9 cellular contexts compared by ENCODE assay signal in genomic region chr7:40551685-40552576, GRCh38.
DNase-seq lines count a peak whose midpoint lies in the region; ATAC-seq and TF ChIP-seq lines count a peak whose summit lies in the region.
"Had no signal": no experiment of that assay in that cellular context is flagged by ENCODE, and none has a peak within 500 bp of the region (broad histone marks: within the 10 kb centered on the region; RNA-seq: fewer than 3 reads in every experiment).

No MANE protein-coding gene starts in this region.

- H3K27ac ChIP-seq in thyroid gland, result no peak overlapping the region
- H3K27ac ChIP-seq: SJCRH30 had no signal

- no peak for TF ChIP-seq CTCF in glutamatergic neuron (IDR thresholded peaks at IDR 0.05; ENCODE audit: partially characterized antibody, unreplicated experiment)
- TF ChIP-seq CTCF in thyroid gland (IDR thresholded peaks at IDR 0.05), result no peak

- H3K36me3 Mint-ChIP-seq in glutamatergic neuron (ENCODE audit: unreplicated experiment), result no peaks in the 10 kb centered on the region
- no peaks in the 10 kb centered on the region for H3K36me3 Mint-ChIP-seq in effector memory CD8-positive, alpha-beta T cell (ENCODE audit: insufficient read depth)
- H3K36me3 Mint-ChIP-seq in activated CD4-positive, alpha-beta memory T cell treated with anti-CD3 and anti-CD28 coated beads, Interleukin-2, amount 10 ng/mL, durations not matched to agents 7 days and 5 days (ENCODE audit: low read depth), result no peaks in the 10 kb centered on the region

- peak; percentile 87 for DNase-seq in OCI-M1 (lab: John Stamatoyannopoulos, UW)
- peak; percentile 22 for DNase-seq in glutamatergic neuron
- no peak for DNase-seq in cerebellar cortex (ENCODE audit: low spot score)
- DNase-seq in effector memory CD8-positive, alpha-beta T cell, result no peak
- no peak for DNase-seq in activated CD4-positive, alpha-beta memory T cell treated with anti-CD3 and anti-CD28 coated beads, Interleukin-2, amount 10 ng/mL, durations not matched to agents 7 days and 5 days
- no peak for DNase-seq in thyroid gland

- H3K27ac Mint-ChIP-seq in glutamatergic neuron (ENCODE audit: unreplicated experiment), result peak overlapping the region; percentile 36
- no peak overlapping the region for H3K27ac Mint-ChIP-seq in effector memory CD8-positive, alpha-beta T cell
- no peak overlapping the region for H3K27ac Mint-ChIP-seq in activated CD4-positive, alpha-beta memory T cell treated with anti-CD3 and anti-CD28 coated beads, Interleukin-2, amount 10 ng/mL, durations not matched to agents 7 days and 5 days

- CTCF ChIA-PET in activated CD4-positive, alpha-beta memory T cell treated with anti-CD3 and anti-CD28 coated beads, Interleukin-2, amount 10 ng/mL, durations not matched to agents 7 days and 5 days (lab: Charles Lee), result no interaction called here

- ATAC-seq in GM18861 (IDR thresholded peaks at IDR 0.05; ENCODE audit: unreplicated experiment), result peak; percentile 81
- ATAC-seq in HG02759 (IDR thresholded peaks at IDR 0.05; ENCODE audit: unreplicated experiment), result peak; percentile 87
- no peak for ATAC-seq in effector memory CD8-positive, alpha-beta T cell (replicated peaks)

- H3K4me1 ChIP-seq in thyroid gland, result no peaks in the 10 kb centered on the region

- H3K27me3 Mint-ChIP-seq in glutamatergic neuron (ENCODE audit: unreplicated experiment), result no peaks in the 10 kb centered on the region
- H3K27me3 Mint-ChIP-seq in effector memory CD8-positive, alpha-beta T cell, result no peaks in the 10 kb centered on the region
- no peaks in the 10 kb centered on the region for H3K27me3 Mint-ChIP-seq in activated CD4-positive, alpha-beta memory T cell treated with anti-CD3 and anti-CD28 coated beads, Interleukin-2, amount 10 ng/mL, durations not matched to agents 7 days and 5 days

- POLR2A ChIA-PET in activated CD4-positive, alpha-beta memory T cell treated with anti-CD3 and anti-CD28 coated beads, Interleukin-2, amount 10 ng/mL, durations not matched to agents 7 days and 5 days (lab: Charles Lee), result no interaction called here

- no peaks in the 10 kb centered on the region for H3K36me3 ChIP-seq in thyroid gland
- H3K36me3 ChIP-seq: SJCRH30 had no signal

- H3K4me3 Mint-ChIP-seq in glutamatergic neuron (ENCODE audit: unreplicated experiment), result no peak overlapping the region
- H3K4me3 Mint-ChIP-seq in effector memory CD8-positive, alpha-beta T cell, result no peak overlapping the region
- H3K4me3 Mint-ChIP-seq in activated CD4-positive, alpha-beta memory T cell treated with anti-CD3 and anti-CD28 coated beads, Interleukin-2, amount 10 ng/mL, durations not matched to agents 7 days and 5 days, result no peak overlapping the region

- 75 to 78% methylated on average over 8 of the region's 8 CpGs for WGBS in thyroid gland, 2 donors

- H3K4me1 Mint-ChIP-seq in glutamatergic neuron (ENCODE audit: low read depth, unreplicated experiment), result peaks cover 3% of the 10 kb centered on the region
- no peaks in the 10 kb centered on the region for H3K4me1 Mint-ChIP-seq in effector memory CD8-positive, alpha-beta T cell (ENCODE audit: low read depth in 2 of 2)
- no peaks in the 10 kb centered on the region for H3K4me1 Mint-ChIP-seq in activated CD4-positive, alpha-beta memory T cell treated with anti-CD3 and anti-CD28 coated beads, Interleukin-2, amount 10 ng/mL, durations not matched to agents 7 days and 5 days

- no peaks in the 10 kb centered on the region for H3K9me3 Mint-ChIP-seq in glutamatergic neuron (ENCODE audit: unreplicated experiment)
- peaks cover 6 to 21% of the 10 kb centered on the region in 2 donors for H3K9me3 Mint-ChIP-seq in effector memory CD8-positive, alpha-beta T cell
- peaks cover 12% of the 10 kb centered on the region for H3K9me3 Mint-ChIP-seq in activated CD4-positive, alpha-beta memory T cell treated with anti-CD3 and anti-CD28 coated beads, Interleukin-2, amount 10 ng/mL, durations not matched to agents 7 days and 5 days

- H3K9me3 ChIP-seq in thyroid gland, result no peaks in the 10 kb centered on the region
- H3K9me3 ChIP-seq: SJCRH30 had no signal

- no peaks in the 10 kb centered on the region for H3K27me3 ChIP-seq in thyroid gland
- H3K27me3 ChIP-seq: SJCRH30 had no signal

- H3K4me3 ChIP-seq in thyroid gland (replicated peaks in 1 of 3), result no peak overlapping the region
- H3K4me3 ChIP-seq: SJCRH30 had no signal

- no peak for TF ChIP-seq POLR2A in thyroid gland (IDR thresholded peaks at IDR 0.05)

- intact Hi-C loops in thyroid gland (cut with DNase I), result no loop called here

Comparison
In these comparisons a context has a peak if more than half of its experiments do, and no peak if none do; other contexts are left out.
1. DNase-seq: peak in OCI-M1 (single experiment) and glutamatergic neuron (single experiment); none in cerebellar cortex (single experiment), effector memory CD8-positive, alpha-beta T cell (0 of 3), activated CD4-positive, alpha-beta memory T cell treated with anti-CD3 and anti-CD28 coated beads, Interleukin-2, amount 10 ng/mL, durations not matched to agents 7 days and 5 days (single experiment) and thyroid gland (0 of 2).